ENCODE assay signal across 11 cellular contexts in the genomic region with DNA sequence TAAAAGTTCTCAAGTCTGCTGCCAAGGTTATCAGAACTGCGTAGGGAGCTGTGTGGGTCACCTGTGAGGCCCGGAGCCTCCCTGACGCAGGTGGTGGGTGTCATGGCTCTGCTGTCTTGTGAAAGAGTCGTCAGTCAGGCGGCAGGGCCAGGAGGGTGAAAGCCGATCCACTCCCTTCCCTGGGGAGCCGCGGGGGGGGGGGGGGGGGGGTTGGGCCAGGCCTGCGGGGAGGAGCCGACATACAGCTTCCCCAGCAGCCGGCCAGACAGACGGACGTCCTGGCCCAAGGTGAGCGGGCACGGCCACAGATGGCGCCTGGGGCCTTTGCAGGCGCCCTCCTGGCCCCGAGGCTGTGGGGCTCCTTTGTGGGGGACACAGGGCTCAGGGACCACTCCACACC. TPM values are rescaled to one million over a fixed set of nuclear protein-coding genes. Genes with fewer than 3 reads are reported as not detected.
DNase-seq lines count a peak whose midpoint lies in the region; ATAC-seq, FAIRE-seq and TF ChIP-seq lines count a peak whose summit lies in the region.
"Had no signal": no experiment of that assay in that cellular context is flagged by ENCODE, and none has a peak within 500 bp of the region (broad histone marks: within the 10 kb centered on the region; RNA-seq: fewer than 3 reads in every experiment).

No MANE protein-coding gene starts in this region.

- TF ChIP-seq CTCF in D721Med (IDR thresholded peaks at IDR 0.05; ENCODE audit: insufficient read depth, missing control alignments) (no peak), bronchial epithelial cell (IDR thresholded peaks at IDR 0.05; ENCODE audit: insufficient read depth, low read length, severe bottlenecking) (no peak), mucosa of descending colon (IDR thresholded peaks at IDR 0.05) (no peak), left ventricle myocardium inferior (IDR thresholded peaks at IDR 0.05; ENCODE audit: borderline replicate concordance) (no peak)

- H3K36me3 ChIP-seq in bronchial epithelial cell (ENCODE audit: control insufficient read depth, insufficient read depth, low read length) (peaks cover 8% of the 10 kb centered on the region), mucosa of descending colon (ENCODE audit: low read depth) (no peaks in the 10 kb centered on the region), left ventricle myocardium inferior (peaks cover 7% of the 10 kb centered on the region)

- H3K9me3 ChIP-seq in mucosa of descending colon (no peaks in the 10 kb centered on the region), left ventricle myocardium inferior (replicated peaks) (no peaks in the 10 kb centered on the region)
- H3K9me3 ChIP-seq: Caco-2 had no signal

- peak; percentile 90 for DNase-seq in D721Med (ENCODE audit: insufficient read length, low spot score)
- DNase-seq in NCI-H2107 (lab: John Stamatoyannopoulos, UW), result peak; percentile 75
- DNase-seq in bronchial epithelial cell (ENCODE audit: low read depth), result peak; percentile 83
- peak in 1 of 3 donors; percentile 65 for DNase-seq in mucosa of descending colon
- no peak for DNase-seq in activated CD4-positive, alpha-beta T cell treated with anti-CD3 and anti-CD28 coated beads for 48 hours
- no peak for DNase-seq in NOMO-1 (lab: John Stamatoyannopoulos, UW; ENCODE audit: unreplicated experiment in 2 of 2)
- DNase-seq in left ventricle myocardium inferior, result no peak
- DNase-seq: Caco-2, MM.1S, natural killer cell had no signal

- no peak overlapping the region for H3K27ac ChIP-seq in left ventricle myocardium inferior (replicated peaks)

- ATAC-seq in mucosa of descending colon (peak; percentile 20), GM21447 (IDR thresholded peaks at IDR 0.05; ENCODE audit: unreplicated experiment) (no peak)
- ATAC-seq: natural killer cell had no signal

- intact Hi-C loops in mucosa of descending colon (cut with DNase I, micrococcal nuclease) (no loop called here), left ventricle myocardium inferior (cut with micrococcal nuclease) (no loop called here)

- no peaks in the 10 kb centered on the region for H3K4me1 ChIP-seq in mucosa of descending colon (ENCODE audit: low read depth)
- peaks cover 22% of the 10 kb centered on the region for H3K4me1 ChIP-seq in left ventricle myocardium inferior
- H3K4me1 ChIP-seq: Caco-2 had no signal

- H3K27me3 ChIP-seq in bronchial epithelial cell (ENCODE audit: control insufficient read depth, insufficient read depth, low read length) (no peaks in the 10 kb centered on the region), left ventricle myocardium inferior (ENCODE audit: low read depth) (no peaks in the 10 kb centered on the region)

- H3K4me3 ChIP-seq in bronchial epithelial cell (ENCODE audit: low read depth, low read length) (no peak overlapping the region), mucosa of descending colon (no peak overlapping the region), left ventricle myocardium inferior (no peak overlapping the region)

- FAIRE-seq in D721Med (lab: Jason Lieb, UNC) (no peak), bronchial epithelial cell (lab: Jason Lieb, UNC) (no peak)

RNA-seq across cellular contexts. Expression of a gene that starts 12.4 kb away (rescaled TPM):
- total RNA-seq in bronchial epithelial cell (16.8 and 22.8 TPM in 2 replicates), mucosa of descending colon (10 to 100 TPM; 58.0 to 86.6 (median 74.6) TPM), left ventricle myocardium inferior (16.9 TPM)

RNA-seq across cellular contexts. Expression of a gene that starts 43.9 kb away (rescaled TPM):
- 110 and 117 TPM in 2 replicates for total RNA-seq in bronchial epithelial cell
- 10 to 100 TPM; 69.6 to 86.6 (median 76.3) TPM for total RNA-seq in mucosa of descending colon
- total RNA-seq in left ventricle myocardium inferior, result 50.1 TPM

RNA-seq across cellular contexts. Expression of a gene that starts 57.9 kb away (rescaled TPM):
- 274 and 291 TPM in 2 replicates for total RNA-seq in bronchial epithelial cell
- total RNA-seq in mucosa of descending colon, result 100 to 1,000 TPM; 126 to 187 (median 144) TPM
- 327 TPM for total RNA-seq in left ventricle myocardium inferior

Comparison
In these comparisons a context has a peak if more than half of its experiments do, and no peak if none do; other contexts are left out.
1. DNase-seq: peak in D721Med (single experiment), NCI-H2107 (single experiment) and bronchial epithelial cell (single experiment); none in activated CD4-positive, alpha-beta T cell treated with anti-CD3 and anti-CD28 coated beads for 48 hours (single experiment), NOMO-1 (0 of 2) and left ventricle myocardium inferior (single experiment).